ENCODE assay signal across 9 cellular contexts in the genomic region with DNA sequence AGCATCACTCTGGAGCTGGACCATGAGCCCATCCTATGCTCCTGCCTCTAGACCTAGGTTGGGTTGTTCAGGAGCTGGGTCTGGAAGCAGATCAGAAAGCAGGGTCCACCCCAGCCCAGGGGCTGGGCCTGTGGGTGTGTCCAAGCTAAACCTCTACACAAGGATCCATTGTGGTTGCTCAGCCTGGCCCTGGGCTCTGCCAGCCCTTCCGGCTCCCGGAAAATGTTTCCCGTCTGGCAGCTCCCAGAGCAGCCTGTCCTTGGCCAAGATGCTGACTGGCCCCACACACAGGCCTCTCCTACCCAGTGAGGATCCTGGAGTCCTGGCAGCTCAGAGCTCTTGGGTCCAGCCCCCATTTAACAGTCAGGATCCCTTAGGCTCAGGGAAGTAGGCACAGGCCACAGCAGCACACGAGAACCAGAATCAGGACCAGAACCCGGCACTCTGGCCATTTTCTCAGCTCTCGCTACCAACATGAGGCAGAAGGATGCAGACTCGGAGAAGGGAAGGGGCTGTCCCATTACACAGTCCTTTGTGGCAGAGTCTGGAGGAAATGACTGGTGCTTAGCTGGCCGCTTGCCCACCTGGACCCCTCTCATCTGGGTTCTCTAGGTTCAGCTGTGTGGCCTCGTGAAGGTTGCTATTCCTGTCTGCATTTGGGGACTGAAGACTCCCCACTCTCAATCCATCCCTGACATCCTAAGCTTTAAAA. TPM values are rescaled to one million over a fixed set of nuclear protein-coding genes. Genes with fewer than 3 reads are reported as not detected.
DNase-seq lines count a peak whose midpoint lies in the region; ATAC-seq and TF ChIP-seq lines count a peak whose summit lies in the region.
"Had no signal": no experiment of that assay in that cellular context is flagged by ENCODE, and none has a peak within 500 bp of the region (broad histone marks: within the 10 kb centered on the region; RNA-seq: fewer than 3 reads in every experiment).

No MANE protein-coding gene starts in this region.

- 44 to 67% (median 59%) methylated on average over 6 to 9 of the region's 9 CpGs for WGBS in spleen, 5 donors

- H3K4me1 ChIP-seq in spleen: peaks cover 28 to 66% (median 51%) of the 10 kb centered on the region in 6 donors

- DNase-seq in amygdala (lab: John Stamatoyannopoulos, UW) (peak in 44 of 56 donors; percentile 12 to 80 (median 48)), hepatic stellate cell (ENCODE audit: low spot score) (peak; percentile 26), spleen (peak; percentile 88), T-helper 2 cell (no peak)

- H3K36me3 ChIP-seq in spleen: no peaks in the 10 kb centered on the region

- ATAC-seq in GM21737 (IDR thresholded peaks at IDR 0.05; ENCODE audit: unreplicated experiment): peak; percentile 7
- ATAC-seq in GM18519 (IDR thresholded peaks at IDR 0.05; ENCODE audit: low FRiP score, unreplicated experiment): no peak
- ATAC-seq in HG03139 (IDR thresholded peaks at IDR 0.05; ENCODE audit: unreplicated experiment): no peak
- no peak for ATAC-seq in GM21528 (IDR thresholded peaks at IDR 0.05; ENCODE audit: low FRiP score, unreplicated experiment)

- H3K27ac ChIP-seq in spleen: peak overlapping the region in 7 of 8 donors; percentile 58 to 79 (median 74)

- no peak for TF ChIP-seq CTCF in spleen (IDR thresholded peaks at IDR 0.05 in 8 of 11, conservative IDR thresholded peaks at IDR 0.05 in 3 of 11)

- H3K27me3 ChIP-seq in spleen (replicated peaks in 1 of 7): no peaks in the 10 kb centered on the region

- no peak for TF ChIP-seq POLR2A in spleen (IDR thresholded peaks at IDR 0.05)

- no peak overlapping the region for H3K4me3 ChIP-seq in spleen

- intact Hi-C loops in spleen (cut with DNase I; ENCODE audit: low total_unique reads): loop anchor here (2.0 to 10.0 kb wide), 4 partner anchors 35 to 453 kb away; a partner anchor contains a TSS

- no peaks in the 10 kb centered on the region for H3K9me3 ChIP-seq in spleen

RNA-seq across cellular contexts. Expression of a gene that starts 35.4 kb away (rescaled TPM):
- 100 to 1,000 TPM in 4 of 7 donors, 10 to 100 TPM in 3; 66.1 to 129 (median 110) TPM for total RNA-seq in spleen
- 10 to 100 TPM; 30.2 to 35.0 (median 32.2) TPM for polyA plus RNA-seq in spleen

RNA-seq across cellular contexts. Expression of a gene that starts 40.5 kb away (rescaled TPM):
- 10 to 100 TPM in 5 of 7 donors, 1 to 10 TPM in 2; 8.3 to 17.5 (median 12.0) TPM for total RNA-seq in spleen
- polyA plus RNA-seq in spleen: 1 to 10 TPM in 2 of 3 donors, under 1 TPM in 1; 0.99 to 3.3 (median 1.2) TPM
- total RNA-seq: NCI-H460 had no signal

Comparison
In these comparisons a context has a peak if more than half of its experiments do, and no peak if none do; other contexts are left out.
1. DNase-seq: peak in amygdala (44 of 56), hepatic stellate cell (single experiment) and spleen (single experiment); none in T-helper 2 cell (0 of 5).